12 cellular contexts compared by ENCODE assay signal in the genomic region with DNA sequence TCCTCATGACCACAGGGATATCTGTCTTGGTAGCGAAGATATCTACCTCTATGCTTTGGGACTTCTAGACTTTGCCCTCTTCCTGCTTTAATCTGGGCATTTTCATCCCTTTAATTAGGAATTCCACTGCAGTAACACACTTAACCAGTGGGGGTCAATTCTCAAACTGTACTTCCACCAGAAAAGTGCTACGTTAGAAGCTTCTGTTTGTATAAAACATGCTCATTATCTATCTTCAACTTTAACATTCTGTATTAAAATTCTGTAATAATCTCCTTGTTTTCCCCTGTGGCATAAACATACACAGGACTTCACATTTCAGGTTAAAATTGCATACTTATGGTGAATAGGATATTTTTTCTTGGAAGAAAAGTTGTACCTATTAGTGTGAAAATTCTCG.
DNase-seq lines count a peak whose midpoint lies in the region; ATAC-seq, FAIRE-seq and TF ChIP-seq lines count a peak whose summit lies in the region.
"Had no signal": no experiment of that assay in that cellular context is flagged by ENCODE, and none has a peak within 500 bp of the region (broad histone marks: within the 10 kb centered on the region; RNA-seq: fewer than 3 reads in every experiment).

No MANE protein-coding gene starts in this region.

- H3K9ac ChIP-seq in HCT116 (ENCODE audit: low read length) = no peak overlapping the region
- H3K9ac ChIP-seq in kidney (ENCODE audit: low read length in 2 of 2) = no peak overlapping the region

- no peaks in the 10 kb centered on the region for H3K9me2 ChIP-seq in HCT116 (ENCODE audit: insufficient read depth)

- H3K4me1 ChIP-seq in HCT116 (ENCODE audit: control insufficient read depth in 1 of 2, insufficient read depth in 2 of 2, low read length in 2 of 2) = peaks cover 17 to 49% of the 10 kb centered on the region in 2 experiments
- peaks cover 0 to 4% of the 10 kb centered on the region in 2 donors for H3K4me1 ChIP-seq in kidney (ENCODE audit: control insufficient read depth in 1 of 2, insufficient read depth in 1 of 2, low read depth in 1 of 2, low read length in 2 of 2)
- no peaks in the 10 kb centered on the region for H3K4me1 ChIP-seq in tibial nerve

- FAIRE-seq in kidney (lab: Jason Lieb, UNC) = peak; percentile 23

- TF ChIP-seq POLR2A in HCT116 (IDR thresholded peaks at IDR 0.05; ENCODE audit: borderline replicate concordance, extremely low read depth, insufficient read depth, insufficient read length) (no peak), tibial nerve (IDR thresholded peaks at IDR 0.05) (no peak)

- H3K9me3 ChIP-seq in HCT116 (ENCODE audit: control insufficient read depth in 1 of 2, insufficient read depth in 1 of 2, low read depth in 1 of 2, low read length in 2 of 2) (no peaks in the 10 kb centered on the region), kidney (ENCODE audit: control insufficient read depth in 1 of 2, low read length in 2 of 2) (no peaks in the 10 kb centered on the region), tibial nerve (no peaks in the 10 kb centered on the region)

- no peak for DNase-seq in AG09309 (ENCODE audit: low read depth)
- no peak for DNase-seq in HCT116 (ENCODE audit: low read depth, low spot score)
- DNase-seq in astrocyte of the hippocampus (ENCODE audit: low read depth, low spot score) = peak; percentile 5
- no peak for DNase-seq in kidney
- no peak for DNase-seq in amygdala (lab: John Stamatoyannopoulos, UW)
- DNase-seq in NCI-H226 = no peak
- no peak for DNase-seq in tibial nerve (ENCODE audit: low spot score in 2 of 2)
- DNase-seq: activated CD4-positive, CD25-positive, alpha-beta regulatory T cell; activated CD8-positive, alpha-beta memory T cell treated with anti-CD3 and anti-CD28 coated beads, Interleukin-2, amount 10 ng/mL, durations not matched to agents 7 days and 5 days; activated naive CD4-positive, alpha-beta T cell; DMS153 had no signal

- TF ChIP-seq RAD21 in HCT116 (IDR thresholded peaks at IDR 0.05; ENCODE audit: low read depth) = no peak

- 0 out of 2 replicates have a peak overlapping the region, but pooled peaks have one; percentile 17 for H3K4me2 ChIP-seq in HCT116 (ENCODE audit: low read length)

- H3K36me3 ChIP-seq in HCT116 (ENCODE audit: control insufficient read depth in 1 of 2, insufficient read depth in 2 of 2, low read length in 2 of 2) (no peaks in the 10 kb centered on the region), kidney (ENCODE audit: control insufficient read depth in 1 of 2, insufficient read depth in 2 of 2, low read length in 2 of 2) (no peaks in the 10 kb centered on the region), tibial nerve (no peaks in the 10 kb centered on the region)

- H3K27ac ChIP-seq in HCT116 (ENCODE audit: low read depth, low read length) (no peak overlapping the region), kidney (ENCODE audit: low read depth in 2 of 2, low read length in 2 of 2) (no peak overlapping the region), tibial nerve (no peak overlapping the region)

- 74 to 87% methylated on average over 3 of the region's 3 CpGs for WGBS in tibial nerve, 2 donors

- CTCF ChIA-PET in HCT116 (lab: Charles Lee) = no interaction called here

- no peak overlapping the region for H2AFZ ChIP-seq in HCT116 (ENCODE audit: low read depth, low read length, poor library complexity, severe bottlenecking)

- H3K27me3 ChIP-seq in HCT116 (ENCODE audit: insufficient read depth, low read length) (no peaks in the 10 kb centered on the region), tibial nerve (peaks cover 0 to 4% of the 10 kb centered on the region in 2 donors)

- RAD21 ChIA-PET in HCT116 (lab: Charles Lee; ENCODE audit: low non-redundant PET in 1 of 2, low total read pairs in 2 of 2, uncharacterized antibody in 2 of 2, unreplicated experiment in 2 of 2) = no interaction called here

- ATAC-seq in HCT116 (no peak), HG03460 (IDR thresholded peaks at IDR 0.05; ENCODE audit: unreplicated experiment) (no peak)
- ATAC-seq: activated CD8-positive, alpha-beta memory T cell treated with anti-CD3 and anti-CD28 coated beads, Interleukin-2, amount 10 ng/mL, durations not matched to agents 7 days and 5 days had no signal

- H4K20me1 ChIP-seq in HCT116 (ENCODE audit: insufficient read depth) = no peaks in the 10 kb centered on the region

- TF ChIP-seq CTCF in AG09309 (IDR thresholded peaks at IDR 0.05; ENCODE audit: control insufficient read depth, insufficient read depth, low read depth, low read length, missing control alignments) = peak; percentile 25
- TF ChIP-seq CTCF in HCT116 (IDR thresholded peaks at IDR 0.05 in 2 of 3, conservative IDR thresholded peaks at IDR 0.05 in 1 of 3; ENCODE audit: borderline replicate concordance in 1 of 3, insufficient read depth in 1 of 3, low read depth in 2 of 3, low read length in 2 of 3) = peak in 2 of 3 experiments; percentile 28 to 42; a peak in 3 of 6 replicates
- TF ChIP-seq CTCF in kidney (IDR thresholded peaks at IDR 0.05; ENCODE audit: borderline replicate concordance, extremely low read depth, insufficient read depth) = peak; percentile 9
- TF ChIP-seq CTCF in tibial nerve (IDR thresholded peaks at IDR 0.05) = no peak

- H3K79me2 ChIP-seq in HCT116 (ENCODE audit: insufficient read depth, low read length) = no peaks in the 10 kb centered on the region; the same call in 1 of the 2 replicates

- no peak for TF ChIP-seq EP300 in tibial nerve (IDR thresholded peaks at IDR 0.05)

- H3K4me3 ChIP-seq in AG09309 (ENCODE audit: control insufficient read depth, low read depth, low read length) = no peak overlapping the region
- H3K4me3 ChIP-seq in HCT116 (replicated peaks in 1 of 2; ENCODE audit: low read depth in 1 of 2, low read length in 2 of 2) = no peak overlapping the region
- H3K4me3 ChIP-seq in kidney (ENCODE audit: low read length in 2 of 2) = no peak overlapping the region
- no peak overlapping the region for H3K4me3 ChIP-seq in tibial nerve

- intact Hi-C loops in HCT116 (cut with micrococcal nuclease) (loop anchor here (10.0 kb wide), 1 partner anchor 103 kb away; a partner anchor contains a TSS), kidney (cut with DNase I) (no loop called here)

- POLR2A ChIA-PET in HCT116 (lab: Charles Lee) = no interaction called here

- BruUV-seq in HCT116 (replicated peaks; lab: Mats Ljungman, UMichigan) = no TSS peak

TF ChIP-seq in HCT116, 20 proteins besides CTCF, POLR2A, EP300 and RAD21:
- TF ChIP-seq SRF (IDR thresholded peaks at IDR 0.05; ENCODE audit: low read depth) (no peak), FOSL1 (IDR thresholded peaks at IDR 0.05; ENCODE audit: low read depth) (no peak), EZH2 (IDR thresholded peaks at IDR 0.05) (no peak), TCF7L2 (IDR thresholded peaks at IDR 0.05; ENCODE audit: borderline replicate concordance, extremely low read depth, insufficient read depth, insufficient read length) (no peak), POLR2AphosphoS5 (IDR thresholded peaks at IDR 0.05; ENCODE audit: low read depth, low read length) (no peak), YY1 (IDR thresholded peaks at IDR 0.05; ENCODE audit: extremely low read depth, insufficient replicate concordance, low read depth, low read length) (no peak), SIN3A (IDR thresholded peaks at IDR 0.05; ENCODE audit: low read depth) (no peak), SP1 (IDR thresholded peaks at IDR 0.05; ENCODE audit: low read depth) (no peak), CEBPB (IDR thresholded peaks at IDR 0.05; ENCODE audit: low read depth) (no peak), JUND (IDR thresholded peaks at IDR 0.05) (no peak), ZNF274 (IDR thresholded peaks at IDR 0.05; ENCODE audit: low read depth, low read length) (no peak), EGR1 (IDR thresholded peaks at IDR 0.05; ENCODE audit: low read depth) (no peak), ELF1 (IDR thresholded peaks at IDR 0.05; ENCODE audit: borderline replicate concordance, low read depth) (no peak)
- TF ChIP-seq, protein P1, sequence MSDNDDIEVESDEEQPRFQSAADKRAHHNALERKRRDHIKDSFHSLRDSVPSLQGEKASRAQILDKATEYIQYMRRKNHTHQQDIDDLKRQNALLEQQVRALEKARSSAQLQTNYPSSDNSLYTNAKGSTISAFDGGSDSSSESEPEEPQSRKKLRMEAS (IDR thresholded peaks at IDR 0.05) = no peak
- TF ChIP-seq, protein P2, sequence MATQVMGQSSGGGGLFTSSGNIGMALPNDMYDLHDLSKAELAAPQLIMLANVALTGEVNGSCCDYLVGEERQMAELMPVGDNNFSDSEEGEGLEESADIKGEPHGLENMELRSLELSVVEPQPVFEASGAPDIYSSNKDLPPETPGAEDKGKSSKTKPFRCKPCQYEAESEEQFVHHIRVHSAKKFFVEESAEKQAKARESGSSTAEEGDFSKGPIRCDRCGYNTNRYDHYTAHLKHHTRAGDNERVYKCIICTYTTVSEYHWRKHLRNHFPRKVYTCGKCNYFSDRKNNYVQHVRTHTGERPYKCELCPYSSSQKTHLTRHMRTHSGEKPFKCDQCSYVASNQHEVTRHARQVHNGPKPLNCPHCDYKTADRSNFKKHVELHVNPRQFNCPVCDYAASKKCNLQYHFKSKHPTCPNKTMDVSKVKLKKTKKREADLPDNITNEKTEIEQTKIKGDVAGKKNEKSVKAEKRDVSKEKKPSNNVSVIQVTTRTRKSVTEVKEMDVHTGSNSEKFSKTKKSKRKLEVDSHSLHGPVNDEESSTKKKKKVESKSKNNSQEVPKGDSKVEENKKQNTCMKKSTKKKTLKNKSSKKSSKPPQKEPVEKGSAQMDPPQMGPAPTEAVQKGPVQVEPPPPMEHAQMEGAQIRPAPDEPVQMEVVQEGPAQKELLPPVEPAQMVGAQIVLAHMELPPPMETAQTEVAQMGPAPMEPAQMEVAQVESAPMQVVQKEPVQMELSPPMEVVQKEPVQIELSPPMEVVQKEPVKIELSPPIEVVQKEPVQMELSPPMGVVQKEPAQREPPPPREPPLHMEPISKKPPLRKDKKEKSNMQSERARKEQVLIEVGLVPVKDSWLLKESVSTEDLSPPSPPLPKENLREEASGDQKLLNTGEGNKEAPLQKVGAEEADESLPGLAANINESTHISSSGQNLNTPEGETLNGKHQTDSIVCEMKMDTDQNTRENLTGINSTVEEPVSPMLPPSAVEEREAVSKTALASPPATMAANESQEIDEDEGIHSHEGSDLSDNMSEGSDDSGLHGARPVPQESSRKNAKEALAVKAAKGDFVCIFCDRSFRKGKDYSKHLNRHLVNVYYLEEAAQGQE (IDR thresholded peaks at IDR 0.05; ENCODE audit: low read depth) = no peak
- TF ChIP-seq, protein P3, sequence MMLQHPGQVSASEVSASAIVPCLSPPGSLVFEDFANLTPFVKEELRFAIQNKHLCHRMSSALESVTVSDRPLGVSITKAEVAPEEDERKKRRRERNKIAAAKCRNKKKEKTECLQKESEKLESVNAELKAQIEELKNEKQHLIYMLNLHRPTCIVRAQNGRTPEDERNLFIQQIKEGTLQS (IDR thresholded peaks at IDR 0.05) = no peak

Comparison
In these comparisons a context has a peak if more than half of its experiments do, and no peak if none do; other contexts are left out.
1. CTCF ChIP-seq: peak in AG09309 (single experiment), HCT116 (2 of 3) and kidney (single experiment); none in tibial nerve (0 of 5).